Comparison of ENCODE assay signal across 16 cellular contexts in genomic region chr15:79994651-79995050, GRCh38. TPM values are rescaled to one million over a fixed set of nuclear protein-coding genes. Genes with fewer than 3 reads are reported as not detected.
DNase-seq lines count a peak whose midpoint lies in the region; ATAC-seq and TF ChIP-seq lines count a peak whose summit lies in the region.
"Had no signal": no experiment of that assay in that cellular context is flagged by ENCODE, and none has a peak within 500 bp of the region (broad histone marks: within the 10 kb centered on the region; RNA-seq: fewer than 3 reads in every experiment).

No MANE protein-coding gene starts in this region.

- H3K9me2 ChIP-seq in PC-3 (replicated peaks; ENCODE audit: low read length): no peaks in the 10 kb centered on the region

- H3K36me3 ChIP-seq in PC-3 (ENCODE audit: low read depth, low read length) (no peaks in the 10 kb centered on the region), fibroblast of lung (ENCODE audit: control insufficient read depth, insufficient read depth, low read length) (no peaks in the 10 kb centered on the region)
- H3K36me3 ChIP-seq: gastroesophageal sphincter, upper lobe of right lung had no signal

- BruUV-seq in PC-3 (replicated peaks; lab: Mats Ljungman, UMichigan): no TSS peak

- no peak overlapping the region for H3K4me3 ChIP-seq in PC-3 (ENCODE audit: low read length)
- no peak overlapping the region for H3K4me3 ChIP-seq in fibroblast of lung (replicated peaks in 1 of 4; ENCODE audit: control extremely low read depth in 1 of 4, insufficient read depth in 1 of 4, low read depth in 3 of 4, low read length in 4 of 4)
- H3K4me3 ChIP-seq: gastroesophageal sphincter, psoas muscle, upper lobe of right lung had no signal

- H3K4me1 ChIP-seq in PC-3 (ENCODE audit: insufficient read depth, low read length): peaks cover 10% of the 10 kb centered on the region
- H3K4me1 ChIP-seq in fibroblast of lung (ENCODE audit: control insufficient read depth, extremely low read depth, insufficient read depth, low read length): peaks cover 3% of the 10 kb centered on the region
- H3K4me1 ChIP-seq: gastroesophageal sphincter, psoas muscle had no signal

- H3K27ac ChIP-seq in PC-3 (ENCODE audit: low read length): peak overlapping the region; percentile 18
- no peak overlapping the region for H3K27ac ChIP-seq in fibroblast of lung (ENCODE audit: insufficient read depth, low read length)
- H3K27ac ChIP-seq: C4-2B, gastroesophageal sphincter, psoas muscle, upper lobe of right lung had no signal

- intact Hi-C loops in PC-3 (cut with micrococcal nuclease) (loop anchor here (5.0 kb wide), 2 partner anchors 142 to 178 kb away; no protein-coding TSS in a partner anchor), left colon (cut with DNase I, micrococcal nuclease) (loop anchor here in 1 of 2 donors (5.0 kb wide), 1 partner anchor 612 kb away; no protein-coding TSS in a partner anchor)

- no peaks in the 10 kb centered on the region for H3K27me3 ChIP-seq in PC-3 (ENCODE audit: low read length)
- H3K27me3 ChIP-seq in fibroblast of lung (ENCODE audit: control insufficient read depth, insufficient read depth, low read length): no peaks in the 10 kb centered on the region
- H3K27me3 ChIP-seq: gastroesophageal sphincter, upper lobe of right lung had no signal

- H3F3A ChIP-seq in PC-3 (ENCODE audit: low read length, unreplicated experiment): no peaks in the 10 kb centered on the region

- H4K20me1 ChIP-seq in PC-3 (ENCODE audit: low read length) (no peaks in the 10 kb centered on the region), fibroblast of lung (ENCODE audit: control insufficient read depth, extremely low read depth, insufficient read depth, low read length) (no peaks in the 10 kb centered on the region)

- H3K79me2 ChIP-seq in PC-3 (ENCODE audit: low read length): no peaks in the 10 kb centered on the region
- no peaks in the 10 kb centered on the region for H3K79me2 ChIP-seq in fibroblast of lung (ENCODE audit: control insufficient read depth, insufficient read depth, low read length)

- CTCF ChIA-PET in PC-3 (lab: Charles Lee): no interaction called here

- H3K9me3 ChIP-seq in PC-3 (ENCODE audit: low read length): no peaks in the 10 kb centered on the region
- H3K9me3 ChIP-seq in fibroblast of lung (ENCODE audit: control insufficient read depth, insufficient read depth, low read depth, low read length): no peaks in the 10 kb centered on the region
- H3K9me3 ChIP-seq: gastroesophageal sphincter, psoas muscle, upper lobe of right lung had no signal

- DNase-seq in EL (peak; percentile 62), PC-3 (peak; percentile 67), fibroblast of lung (ENCODE audit: low read depth in 2 of 2) (peak in 1 of 2 donors; percentile 68), renal cortical epithelial cell (ENCODE audit: low read depth) (peak; percentile 77), left colon (no peak)
- DNase-seq: activated CD4-positive, alpha-beta memory T cell treated with anti-CD3 and anti-CD28 coated beads, Interleukin-2, amount 10 ng/mL, durations not matched to agents 7 days and 5 days; NCI-H187 treated with DMSO at 0.1 percent for 48 hours; psoas muscle; SHP77; upper lobe of right lung had no signal

- no peak for TF ChIP-seq CTCF in PC-3 (conservative IDR thresholded peaks at IDR 0.05; ENCODE audit: low read depth, low read length)
- no peak for TF ChIP-seq CTCF in fibroblast of lung (conservative IDR thresholded peaks at IDR 0.05 in 1 of 2, IDR thresholded peaks at IDR 0.05 in 1 of 2; ENCODE audit: low read depth in 1 of 2, low read length in 2 of 2)

- H2AFZ ChIP-seq in PC-3 (ENCODE audit: low read length): peak overlapping the region; percentile 16
- H2AFZ ChIP-seq in fibroblast of lung (ENCODE audit: low read length): peak overlapping the region; percentile 51

- POLR2A ChIA-PET in PC-3 (lab: Charles Lee; ENCODE audit: unreplicated experiment): no interaction called here

- H3K9ac ChIP-seq in PC-3 (ENCODE audit: low read length): no peak overlapping the region
- H3K9ac ChIP-seq in fibroblast of lung (ENCODE audit: insufficient read depth, low read length): no peak overlapping the region

- ATAC-seq in PC-3 (peak; percentile 37; the same call in 1 of the 2 replicates), HG02852 (IDR thresholded peaks at IDR 0.05; ENCODE audit: unreplicated experiment) (no peak), left colon (no peak), HG03025 (IDR thresholded peaks at IDR 0.05; ENCODE audit: low FRiP score, unreplicated experiment) (no peak)
- ATAC-seq: gastroesophageal sphincter, psoas muscle, upper lobe of right lung had no signal

- H3K4me2 ChIP-seq in PC-3 (ENCODE audit: low read length): no peak overlapping the region
- no peak overlapping the region for H3K4me2 ChIP-seq in fibroblast of lung (ENCODE audit: extremely low read depth, insufficient read depth, low read length)

RNA-seq across cellular contexts. Expression of gene BCL2A1, which starts 23.7 kb away (rescaled TPM):
- total RNA-seq in PC-3 (2014; rRNA removed): 16.9 and 21.1 TPM in 2 replicates
- total RNA-seq in fibroblast of lung: 5.9 and 8.9 TPM in 2 replicates
- 0.31 and 2.6 TPM in 2 replicates for polyA plus RNA-seq in fibroblast of lung
- 0.35 and 2.6 TPM in 2 replicates for polyA plus RNA-seq in fibroblast of lung (2012)
- polyA minus RNA-seq in fibroblast of lung (ENCODE audit: low replicate concordance): not detected in 2 replicates
- total RNA-seq in renal cortical epithelial cell: 9.9 TPM in 1 of 2 replicates, not detected in the other
- total RNA-seq in left colon: 1 to 10 TPM; 1.4 to 1.8 TPM
- total RNA-seq: H4, myocyte had no signal

Comparison
In these comparisons a context has a peak if more than half of its experiments do, and no peak if none do; other contexts are left out.
1. DNase-seq: peak in EL (single experiment), PC-3 (single experiment) and renal cortical epithelial cell (single experiment); none in left colon (0 of 2).